Comparison of ENCODE assay signal across 24 cellular contexts in the genomic region with DNA sequence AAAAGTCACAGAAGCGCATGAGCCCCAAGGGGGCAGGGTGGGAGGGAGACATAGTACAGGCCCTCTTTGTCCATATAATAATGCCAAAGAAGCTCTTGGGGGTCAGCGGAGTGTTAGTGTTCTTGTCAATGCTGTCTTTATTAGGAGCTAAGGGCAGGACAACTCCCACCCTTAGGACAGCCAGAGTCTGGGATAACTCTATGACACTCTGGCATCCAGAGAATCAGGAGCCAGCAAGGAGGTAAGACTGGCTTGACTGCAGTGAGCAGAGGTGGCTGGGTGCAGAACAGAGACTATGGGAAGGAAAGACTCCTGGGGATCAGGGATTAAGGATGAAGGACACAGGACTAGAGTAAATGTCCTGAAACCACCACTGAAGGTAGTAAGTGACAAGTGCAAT. TPM values are rescaled to one million over a fixed set of nuclear protein-coding genes. Genes with fewer than 3 reads are reported as not detected.
DNase-seq lines count a peak whose midpoint lies in the region; ATAC-seq, FAIRE-seq and TF ChIP-seq lines count a peak whose summit lies in the region.
"Had no signal": no experiment of that assay in that cellular context is flagged by ENCODE, and none has a peak within 500 bp of the region (broad histone marks: within the 10 kb centered on the region; RNA-seq: fewer than 3 reads in every experiment).

No MANE protein-coding gene starts in this region.

- H3K4me1 ChIP-seq in A549 = peaks cover 39% of the 10 kb centered on the region
- peaks cover 8% of the 10 kb centered on the region for H3K4me1 ChIP-seq in mesenchymal stem cell (ENCODE audit: control insufficient read depth, insufficient read depth, low read depth, low read length)
- peaks cover 7 to 9% of the 10 kb centered on the region in 2 experiments for H3K4me1 ChIP-seq in trophoblast cell (ENCODE audit: control insufficient read depth in 1 of 2, insufficient read depth in 2 of 2, low read length in 2 of 2)

- peak overlapping the region in 1 of 2 experiments; percentile 14 for H3K23ac ChIP-seq in mesenchymal stem cell (ENCODE audit: low read length in 2 of 2)
- H3K23ac ChIP-seq in trophoblast cell (ENCODE audit: low read length) = no peak overlapping the region

- H2BK120ac ChIP-seq in mesenchymal stem cell (ENCODE audit: low read depth, low read length) (no peak overlapping the region), trophoblast cell (ENCODE audit: insufficient read depth, low read length, poor library complexity) (peak overlapping the region; percentile 90)

- TF ChIP-seq POLR2A in A549 (IDR thresholded peaks at IDR 0.05; ENCODE audit: low read length) = no peak

- no peak overlapping the region for H2BK5ac ChIP-seq in mesenchymal stem cell (ENCODE audit: low read depth, low read length, poor library complexity, severe bottlenecking)
- peak overlapping the region; percentile 69 for H2BK5ac ChIP-seq in trophoblast cell (ENCODE audit: low read depth, low read length, poor library complexity)

- no peak overlapping the region for H3K27ac Mint-ChIP-seq in HFFc6
- H3K27ac Mint-ChIP-seq: B cell; CD8-positive, alpha-beta T cell; GM23338; IgD-negative memory B cell had no signal

- H4K12ac ChIP-seq in trophoblast cell (ENCODE audit: low read depth, low read length) = no peak overlapping the region

- TF ChIP-seq CTCF in A549 (IDR thresholded peaks at IDR 0.05) (no peak), HFFc6 (IDR thresholded peaks at IDR 0.05) (no peak)

- H4K91ac ChIP-seq in mesenchymal stem cell (ENCODE audit: low read length) (no peak overlapping the region), trophoblast cell (ENCODE audit: low read depth, low read length) (peak overlapping the region; percentile 86)

- no peak for FAIRE-seq in A549 (lab: Jason Lieb, UNC)
- FAIRE-seq: GM12878, GM19239, H54, HTR-8/SVneo had no signal

- no peak overlapping the region for H2BK15ac ChIP-seq in mesenchymal stem cell (ENCODE audit: low read depth, poor library complexity, severe bottlenecking)

- H3K27ac ChIP-seq in A549 = peak overlapping the region in 1 of 2 experiments; percentile 46; a peak in 2 of 6 replicates
- no peak overlapping the region for H3K27ac ChIP-seq in mesenchymal stem cell (ENCODE audit: low read length, poor library complexity, severe bottlenecking)
- peak overlapping the region; percentile 80 for H3K27ac ChIP-seq in trophoblast cell (ENCODE audit: low read depth, low read length)
- H3K27ac ChIP-seq: BLaER1 treated with 17β-estradiol and CSF1 and Interleukin-3, amounts not matched to agents 10 nM and 100 nM had no signal

- peaks cover 2% of the 10 kb centered on the region for H3K79me2 ChIP-seq in trophoblast cell (ENCODE audit: control insufficient read depth, insufficient read depth, low read length, poor library complexity)

- H3K27me3 ChIP-seq in mesenchymal stem cell (ENCODE audit: control insufficient read depth in 1 of 2, insufficient read depth in 1 of 2, low read length in 2 of 2) (no peaks in the 10 kb centered on the region), trophoblast cell (ENCODE audit: insufficient read depth, low read length) (no peaks in the 10 kb centered on the region)
- H3K27me3 ChIP-seq: BLaER1 treated with 17β-estradiol and CSF1 and Interleukin-3, amounts not matched to agents 10 nM and 100 nM had no signal

- no peak overlapping the region for H3K4me3 Mint-ChIP-seq in HFFc6
- H3K4me3 Mint-ChIP-seq: B cell; CD8-positive, alpha-beta T cell; GM23338; IgD-negative memory B cell had no signal

- H3K27me3 Mint-ChIP-seq in HFFc6 (ENCODE audit: insufficient read depth) = peaks cover 6% of the 10 kb centered on the region
- H3K27me3 Mint-ChIP-seq: IgD-negative memory B cell had no signal

- no peaks in the 10 kb centered on the region for H3K36me3 Mint-ChIP-seq in HFFc6 (ENCODE audit: low read depth)
- H3K36me3 Mint-ChIP-seq: CD8-positive, alpha-beta T cell; IgD-negative memory B cell had no signal

- no peaks in the 10 kb centered on the region for H3K36me3 ChIP-seq in mesenchymal stem cell (ENCODE audit: control insufficient read depth in 1 of 2, insufficient read depth in 2 of 2, low read depth in 1 of 2, low read length in 2 of 2)
- no peaks in the 10 kb centered on the region for H3K36me3 ChIP-seq in trophoblast cell (ENCODE audit: control insufficient read depth in 1 of 2, insufficient read depth in 2 of 2, low read length in 2 of 2)
- H3K36me3 ChIP-seq: BLaER1 treated with 17β-estradiol and CSF1 and Interleukin-3, amounts not matched to agents 10 nM and 100 nM had no signal

- ATAC-seq in A549 (peak in 1 of 2 experiments; percentile 30; a peak in 2 of 6 replicates), HG03520 (IDR thresholded peaks at IDR 0.05; ENCODE audit: unreplicated experiment) (no peak)
- ATAC-seq: CD8-positive, alpha-beta T cell; GM12878; GM23338 had no signal

- H3K4ac ChIP-seq in mesenchymal stem cell (ENCODE audit: low read depth in 1 of 2, low read length in 2 of 2) (no peak overlapping the region), trophoblast cell (ENCODE audit: low read depth, low read length) (no peak overlapping the region)

- WGBS in A549 (ENCODE audit: missing lambda C conversion rate) = 50% methylated on average over 2 of the region's 2 CpGs
- WGBS in mesenchymal stem cell = 46% methylated on average over 2 of the region's 2 CpGs
- no CpG with 5 or more reads among the region's 2 CpGs for WGBS in trophoblast cell (ENCODE audit: extremely low coverage, insufficient coverage, insufficient read length)

- no peaks in the 10 kb centered on the region for H3K4me1 Mint-ChIP-seq in HFFc6 (ENCODE audit: low read depth)
- H3K4me1 Mint-ChIP-seq: B cell, IgD-negative memory B cell had no signal

- H4K8ac ChIP-seq in mesenchymal stem cell (ENCODE audit: low read length) = no peak overlapping the region
- peak overlapping the region; percentile 83 for H4K8ac ChIP-seq in trophoblast cell (ENCODE audit: low read depth, low read length)

- DNase-seq in A549 (ENCODE audit: low read depth in 1 of 2, low spot score in 1 of 2) (no peak), SK-N-DZ (ENCODE audit: low spot score) (peak; percentile 18), mesenchymal stem cell (no peak), trophoblast cell (no peak), NCI-H187 (lab: John Stamatoyannopoulos, UW) (no peak), HFFc6 (no peak)
- DNase-seq: 8988T; Calu3; CD8-positive, alpha-beta T cell; DMS 273 treated with DMSO at 0.1 percent for 48 hours; DMS53; DND-41; EL; HCEC 1CT had no signal

- H3K4me2 ChIP-seq in A549 = peak overlapping the region; percentile 27
- no peak overlapping the region for H3K4me2 ChIP-seq in mesenchymal stem cell (ENCODE audit: low read length, poor library complexity, severe bottlenecking)
- no peak overlapping the region for H3K4me2 ChIP-seq in trophoblast cell (ENCODE audit: low read length)
- H3K4me2 ChIP-seq: BLaER1 treated with 17β-estradiol and CSF1 and Interleukin-3, amounts not matched to agents 10 nM and 100 nM; GM23338 had no signal

- H2AFZ ChIP-seq in mesenchymal stem cell (ENCODE audit: low read depth, low read length) = no peak overlapping the region
- no peak overlapping the region for H2AFZ ChIP-seq in trophoblast cell (ENCODE audit: insufficient read depth, low read length, poor library complexity)
- H2AFZ ChIP-seq: GM23338 had no signal

- no peak for TF ChIP-seq RAD21 in A549 (conservative IDR thresholded peaks at IDR 0.05 in 1 of 2, IDR thresholded peaks at IDR 0.05 in 1 of 2)

- CTCF ChIA-PET in A549 (lab: Yijun Ruan, JAX) = interaction anchor here (1.2 to 1.4 kb wide), 2 partner anchors 12 to 428 kb away, joined by 3 read pairs; no protein-coding TSS in a partner anchor

- TF ChIP-seq EP300 in A549 (IDR thresholded peaks at IDR 0.05) = no peak

- H3K9ac ChIP-seq in mesenchymal stem cell (ENCODE audit: low read length) (no peak overlapping the region), trophoblast cell (ENCODE audit: low read length) (no peak overlapping the region)
- H3K9ac ChIP-seq: BLaER1 treated with 17β-estradiol and CSF1 and Interleukin-3, amounts not matched to agents 10 nM and 100 nM had no signal

- no peaks in the 10 kb centered on the region for H3K9me3 ChIP-seq in A549
- no peaks in the 10 kb centered on the region for H3K9me3 ChIP-seq in mesenchymal stem cell (ENCODE audit: control insufficient read depth, low read length)
- no peaks in the 10 kb centered on the region for H3K9me3 ChIP-seq in trophoblast cell (ENCODE audit: insufficient read depth, low read depth, low read length)
- H3K9me3 ChIP-seq: BLaER1 treated with 17β-estradiol and CSF1 and Interleukin-3, amounts not matched to agents 10 nM and 100 nM had no signal

- peak overlapping the region; percentile 76 for H2AK5ac ChIP-seq in mesenchymal stem cell (ENCODE audit: low read length, severe bottlenecking)
- peak overlapping the region; percentile 19 for H2AK5ac ChIP-seq in trophoblast cell (ENCODE audit: low read length)

- POLR2A ChIA-PET in A549 (lab: Yijun Ruan, JAX) = no interaction called here

- H3K14ac ChIP-seq in mesenchymal stem cell (ENCODE audit: low read length in 2 of 2) (no peak overlapping the region), trophoblast cell (ENCODE audit: low read length) (peak overlapping the region; percentile 75)

- H3K18ac ChIP-seq in mesenchymal stem cell (ENCODE audit: low read depth in 1 of 2, low read length in 2 of 2) (no peak overlapping the region), trophoblast cell (ENCODE audit: low read length) (no peak overlapping the region)

- H3K79me1 ChIP-seq in mesenchymal stem cell (replicated peaks; ENCODE audit: low read length, poor library complexity, severe bottlenecking) (no peaks in the 10 kb centered on the region), trophoblast cell (ENCODE audit: low read length) (peaks cover 52% of the 10 kb centered on the region)

- H3K4me3 ChIP-seq in A549 = no peak overlapping the region
- no peak overlapping the region for H3K4me3 ChIP-seq in mesenchymal stem cell (ENCODE audit: insufficient read depth in 1 of 2, low read depth in 1 of 2, low read length in 2 of 2)
- H3K4me3 ChIP-seq in trophoblast cell (ENCODE audit: low read depth, low read length) = no peak overlapping the region
- H3K4me3 ChIP-seq: BLaER1 treated with 17β-estradiol and CSF1 and Interleukin-3, amounts not matched to agents 10 nM and 100 nM; GM12878; GM23338 had no signal

- H2BK12ac ChIP-seq in mesenchymal stem cell (ENCODE audit: low read length in 2 of 2) = peak overlapping the region in 1 of 2 experiments; percentile 57
- H2BK12ac ChIP-seq in trophoblast cell (ENCODE audit: low read length) = peak overlapping the region; percentile 98

- no peaks in the 10 kb centered on the region for H3K9me3 Mint-ChIP-seq in HFFc6
- H3K9me3 Mint-ChIP-seq: CD8-positive, alpha-beta T cell; GM23338; IgD-negative memory B cell had no signal

RNA-seq across cellular contexts. Expression of a gene that starts 19.0 kb away (rescaled TPM):
- polyA plus RNA-seq in A549 (2011; rRNA removed) = 5.5 and 7.0 TPM in 2 replicates
- 0.80 and 1.1 TPM in 2 replicates for polyA plus RNA-seq in A549 (2012; cell fraction: cytosol; rRNA removed)
- 0.23 and 0.24 TPM in 2 replicates for polyA plus RNA-seq in A549 (2012; cell fraction: nucleus; rRNA removed)
- polyA plus RNA-seq in A549 (2017; fragmentation: RNase III; extraction: RNeasy Plus Mini Kit Qiagen cat#74134 plus additional on column Dnase treatment) = 1.5 to 3.0 TPM (median 1.8 TPM) in 3 replicates
- 0.88 and 1.1 TPM in 2 replicates for polyA minus RNA-seq in A549 (2011; rRNA and poly(A)+ RNA removed)
- 1.9 and 4.4 TPM in 2 replicates for polyA plus RNA-seq in SK-N-DZ (2014; cell fraction: cytosol; rRNA removed)
- polyA plus RNA-seq in SK-N-DZ (2014; cell fraction: nucleus; rRNA removed) = 0.19 and 2.9 TPM in 2 replicates
- polyA plus RNA-seq in mesenchymal stem cell (2013, experiment 1 of 2) = 69.7 TPM
- 69.8 TPM for polyA plus RNA-seq in mesenchymal stem cell (2013, experiment 2 of 2)
- polyA plus RNA-seq in trophoblast cell (2013) = 43.2 and 52.0 TPM in 2 replicates
- total RNA-seq in HFFc6 (2021; fragmentation: NEBNext Ultra II Directional; extraction: Animal tissue kit (Norgen Biotek cat#: 25700)) = 1 to 10 TPM in 1 of 6 experiments, under 1 TPM in 5; 0.36 to 1.2 (median 0.63) TPM
- total RNA-seq: B cell; CD8-positive, alpha-beta T cell; G401; GM12878 had no signal
- polyA plus RNA-seq: GM12878, IgD-negative memory B cell had no signal
